ENCODE assay signal across 12 cellular contexts in genomic region chr17:7179317-7180254, GRCh38. TPM values are rescaled to one million over a fixed set of nuclear protein-coding genes. Genes with fewer than 3 reads are reported as not detected.
DNase-seq lines count a peak whose midpoint lies in the region; ATAC-seq and TF ChIP-seq lines count a peak whose summit lies in the region.
"Had no signal": no experiment of that assay in that cellular context is flagged by ENCODE, and none has a peak within 500 bp of the region (broad histone marks: within the 10 kb centered on the region; RNA-seq: fewer than 3 reads in every experiment).

ASGR1 (minus strand) TSS chr17:7179370; CDS start chr17:7178563, 807 bp downstream.

- H3K36me3 Mint-ChIP-seq in stimulated activated naive CD8-positive, alpha-beta T cell treated with anti-CD3 and anti-CD28 coated beads, Interleukin-15, Interleukin-2, amounts not matched to agents 100 ng/mL and 50 ng/mL, for 24 hours (ENCODE audit: low read depth) = no peaks in the 10 kb centered on the region
- no peaks in the 10 kb centered on the region for H3K36me3 Mint-ChIP-seq in type B pancreatic cell

- peaks cover 12% of the 10 kb centered on the region for H3K27me3 Mint-ChIP-seq in stimulated activated naive CD8-positive, alpha-beta T cell treated with anti-CD3 and anti-CD28 coated beads, Interleukin-15, Interleukin-2, amounts not matched to agents 100 ng/mL and 50 ng/mL, for 24 hours
- no peaks in the 10 kb centered on the region for H3K27me3 Mint-ChIP-seq in type B pancreatic cell

- TF ChIP-seq CTCF in breast epithelium (IDR thresholded peaks at IDR 0.05) (no peak), type B pancreatic cell (conservative IDR thresholded peaks at IDR 0.05) (no peak), Peyer's patch (IDR thresholded peaks at IDR 0.05) (no peak)

- no peak for DNase-seq in stimulated activated naive CD8-positive, alpha-beta T cell treated with anti-CD3 and anti-CD28 coated beads, Interleukin-15, Interleukin-2, amounts not matched to agents 100 U/mL and 50 U/mL, for 24 hours
- DNase-seq in breast epithelium (ENCODE audit: low spot score in 2 of 2) (no peak), lung microvascular endothelial cell (ENCODE audit: low read depth in 2 of 2) (no peak), type B pancreatic cell (ENCODE audit: extremely low spot score, unreplicated experiment) (no peak), Peyer's patch (no peak)
- DNase-seq: activated CD4-positive, alpha-beta T cell treated with anti-CD3 and anti-CD28 coated beads, Interleukin-2, amount 50 U/mL, for 1 hour; head of caudate nucleus; NCI-H146 had no signal

- no peak for ATAC-seq in stimulated activated naive CD8-positive, alpha-beta T cell treated with anti-CD3 and anti-CD28 coated beads, Interleukin-15, Interleukin-2, amounts not matched to agents 100 U/mL and 50 U/mL, for 24 hours
- no peak for ATAC-seq in HG03432 (IDR thresholded peaks at IDR 0.05; ENCODE audit: unreplicated experiment)
- no peak for ATAC-seq in GM21390 (IDR thresholded peaks at IDR 0.05; ENCODE audit: unreplicated experiment)

- no peak within 1 kb of the TSS for H3K27ac ChIP-seq in breast epithelium
- no peak within 1 kb of the TSS for H3K27ac ChIP-seq in Peyer's patch
- H3K27ac ChIP-seq: RWPE1 had no signal

- intact Hi-C loops in breast epithelium (cut with DNase I; ENCODE audit: low total_unique reads) = no loop called here

- H3K27me3 ChIP-seq in breast epithelium (no peaks in the 10 kb centered on the region), Peyer's patch (no peaks in the 10 kb centered on the region)

- H3K27ac Mint-ChIP-seq in stimulated activated naive CD8-positive, alpha-beta T cell treated with anti-CD3 and anti-CD28 coated beads, Interleukin-15, Interleukin-2, amounts not matched to agents 100 ng/mL and 50 ng/mL, for 24 hours = no peak within 1 kb of the TSS
- H3K27ac Mint-ChIP-seq in type B pancreatic cell = no peak within 1 kb of the TSS

- H3K4me1 ChIP-seq in breast epithelium (peaks cover 0 to 13% of the 10 kb centered on the region in 2 donors), Peyer's patch (peaks cover 0 to 16% (median 10%) of the 10 kb centered on the region in 4 donors)

- peaks cover 14% of the 10 kb centered on the region for H3K4me1 Mint-ChIP-seq in stimulated activated naive CD8-positive, alpha-beta T cell treated with anti-CD3 and anti-CD28 coated beads, Interleukin-15, Interleukin-2, amounts not matched to agents 100 ng/mL and 50 ng/mL, for 24 hours (ENCODE audit: low read depth)
- H3K4me1 Mint-ChIP-seq in type B pancreatic cell (ENCODE audit: unreplicated experiment) = peaks cover 5% of the 10 kb centered on the region

- TF ChIP-seq POLR2A in breast epithelium (IDR thresholded peaks at IDR 0.05) = no peak
- TF ChIP-seq POLR2A in Peyer's patch (IDR thresholded peaks at IDR 0.05) = no peak

- H3K4me3 ChIP-seq in breast epithelium (peak within 1 kb of the TSS in 2 of 3 donors; percentile 50 to 65), Peyer's patch (peak within 1 kb of the TSS in 1 of 4 donors; percentile 43)

- H3K4me3 Mint-ChIP-seq in stimulated activated naive CD8-positive, alpha-beta T cell treated with anti-CD3 and anti-CD28 coated beads, Interleukin-15, Interleukin-2, amounts not matched to agents 100 ng/mL and 50 ng/mL, for 24 hours = peak within 1 kb of the TSS; percentile 74
- peak within 1 kb of the TSS; percentile 44 for H3K4me3 Mint-ChIP-seq in type B pancreatic cell

- H3K9me3 ChIP-seq in breast epithelium = no peaks in the 10 kb centered on the region
- no peaks in the 10 kb centered on the region for H3K9me3 ChIP-seq in Peyer's patch

- H3K36me3 ChIP-seq in breast epithelium (no peaks in the 10 kb centered on the region), Peyer's patch (no peaks in the 10 kb centered on the region)

- H3K9me3 Mint-ChIP-seq in stimulated activated naive CD8-positive, alpha-beta T cell treated with anti-CD3 and anti-CD28 coated beads, Interleukin-15, Interleukin-2, amounts not matched to agents 100 ng/mL and 50 ng/mL, for 24 hours = no peaks in the 10 kb centered on the region
- H3K9me3 Mint-ChIP-seq in type B pancreatic cell = no peaks in the 10 kb centered on the region

RNA-seq across cellular contexts. Expression of gene ASGR1, which starts in this region (rescaled TPM):
- 1 to 10 TPM; 1.0 to 1.4 (median 1.3) TPM for total RNA-seq in breast epithelium
- 14.4 and 28.8 TPM in 2 replicates for total RNA-seq in lung microvascular endothelial cell
- 7.5 and 9.7 TPM in 2 replicates for total RNA-seq in type B pancreatic cell (ENCODE audit: low replicate concordance)
- 1 to 10 TPM in 1 of 4 donors, under 1 TPM in 2, not detected in 1; 0.88 to 2.5 (median 0.94) TPM for total RNA-seq in Peyer's patch
